In the genomic region with DNA sequence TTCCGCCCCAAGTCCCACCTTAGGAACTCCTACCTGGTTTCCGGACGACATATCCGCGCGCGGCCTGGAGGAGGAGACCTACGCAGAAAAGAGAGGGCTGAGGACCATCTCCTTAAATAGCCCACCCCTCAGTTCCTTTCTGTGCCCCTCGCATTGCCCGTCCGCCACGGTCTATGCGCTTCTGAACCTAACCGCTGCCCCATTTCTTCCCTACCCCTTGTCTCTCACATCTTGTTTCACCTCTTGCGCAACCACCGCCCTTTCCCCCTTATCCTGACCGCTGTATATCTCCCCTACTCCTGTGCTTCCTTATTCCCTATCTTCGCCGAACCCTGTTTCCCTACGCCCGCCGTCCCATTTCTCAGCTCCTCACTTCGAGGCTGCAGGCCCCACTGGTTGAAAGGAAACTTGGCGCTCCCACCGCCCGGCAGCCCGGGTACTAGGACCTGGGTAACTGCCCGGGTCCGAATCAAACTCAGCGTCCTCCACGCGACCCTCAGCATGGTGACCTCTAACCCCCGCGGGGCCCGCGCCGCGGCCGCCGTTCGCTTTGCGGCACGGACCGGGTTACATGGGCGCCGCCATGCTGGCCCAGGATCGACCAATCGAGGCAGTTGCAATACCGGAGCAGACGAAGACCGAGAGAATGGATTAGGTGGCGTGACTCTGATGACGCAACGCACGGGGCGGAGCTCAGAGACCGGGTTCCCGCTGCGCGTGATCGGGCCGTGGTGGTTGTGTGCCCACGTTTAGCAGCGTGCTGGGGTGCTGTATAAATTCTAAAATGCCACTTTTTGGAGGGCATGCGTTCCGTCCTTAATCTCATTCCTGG, we compare ENCODE assay signal across 1 cellular context.
A peak's percentile ranks its signal among the peaks of the same experiment; 100 is the strongest.
TF ChIP-seq lines count a peak whose summit lies in the region.

TSS of gene MRPS15 (minus strand) at position 612 of the 832 bp plus-strand sequence. CDS start at position 503, 109 bp downstream.

TF ChIP-seq in HepG2, 621 proteins besides CTCF, POLR2A, EP300 and RAD21 (continued from another document and continues in another):
- peak; percentile 51; the same call in 1 of the 2 replicates for TF ChIP-seq AHDC1 (CRISPR knock-in tag; IDR thresholded peaks at IDR 0.05; ENCODE audit: borderline replicate concordance)
- TF ChIP-seq ZBTB21 (CRISPR knock-in tag; IDR thresholded peaks at IDR 0.05): peak; percentile 54; the same call in 1 of the 2 replicates
- peak; percentile 37; the same call in 1 of the 2 replicates for TF ChIP-seq TMF1 (CRISPR knock-in tag; IDR thresholded peaks at IDR 0.05; ENCODE audit: low read depth)
- peak; percentile 100 for TF ChIP-seq ASH2L (IDR thresholded peaks at IDR 0.05; ENCODE audit: insufficient read length, low read depth, low read length)
- TF ChIP-seq ARID5B (CRISPR knock-in tag; IDR thresholded peaks at IDR 0.05): peak; percentile 84
- peak; percentile 81 for TF ChIP-seq PPARG (CRISPR knock-in tag; conservative IDR thresholded peaks at IDR 0.05)
- peak; percentile 80 for TF ChIP-seq ZKSCAN8 (CRISPR knock-in tag; IDR thresholded peaks at IDR 0.05; ENCODE audit: borderline replicate concordance)
- peak; percentile 98 for TF ChIP-seq BHLHE40 (IDR thresholded peaks at IDR 0.05; ENCODE audit: low read length)
- TF ChIP-seq NR3C1 (CRISPR knock-in tag; IDR thresholded peaks at IDR 0.05): no peak
- TF ChIP-seq, protein P1, sequence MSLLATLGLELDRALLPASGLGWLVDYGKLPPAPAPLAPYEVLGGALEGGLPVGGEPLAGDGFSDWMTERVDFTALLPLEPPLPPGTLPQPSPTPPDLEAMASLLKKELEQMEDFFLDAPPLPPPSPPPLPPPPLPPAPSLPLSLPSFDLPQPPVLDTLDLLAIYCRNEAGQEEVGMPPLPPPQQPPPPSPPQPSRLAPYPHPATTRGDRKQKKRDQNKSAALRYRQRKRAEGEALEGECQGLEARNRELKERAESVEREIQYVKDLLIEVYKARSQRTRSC (CRISPR knock-in tag; IDR thresholded peaks at IDR 0.05; ENCODE audit: low read depth): no peak
- TF ChIP-seq NFKB2 (CRISPR knock-in tag; IDR thresholded peaks at IDR 0.05; ENCODE audit: borderline replicate concordance): peak; percentile 86; the same call in 1 of the 2 replicates
- TF ChIP-seq ZNF10 (CRISPR knock-in tag; IDR thresholded peaks at IDR 0.05; ENCODE audit: borderline replicate concordance, low read depth): no peak
- no peak for TF ChIP-seq KLF12 (CRISPR knock-in tag; IDR thresholded peaks at IDR 0.05; ENCODE audit: borderline replicate concordance)
- TF ChIP-seq, protein P2, sequence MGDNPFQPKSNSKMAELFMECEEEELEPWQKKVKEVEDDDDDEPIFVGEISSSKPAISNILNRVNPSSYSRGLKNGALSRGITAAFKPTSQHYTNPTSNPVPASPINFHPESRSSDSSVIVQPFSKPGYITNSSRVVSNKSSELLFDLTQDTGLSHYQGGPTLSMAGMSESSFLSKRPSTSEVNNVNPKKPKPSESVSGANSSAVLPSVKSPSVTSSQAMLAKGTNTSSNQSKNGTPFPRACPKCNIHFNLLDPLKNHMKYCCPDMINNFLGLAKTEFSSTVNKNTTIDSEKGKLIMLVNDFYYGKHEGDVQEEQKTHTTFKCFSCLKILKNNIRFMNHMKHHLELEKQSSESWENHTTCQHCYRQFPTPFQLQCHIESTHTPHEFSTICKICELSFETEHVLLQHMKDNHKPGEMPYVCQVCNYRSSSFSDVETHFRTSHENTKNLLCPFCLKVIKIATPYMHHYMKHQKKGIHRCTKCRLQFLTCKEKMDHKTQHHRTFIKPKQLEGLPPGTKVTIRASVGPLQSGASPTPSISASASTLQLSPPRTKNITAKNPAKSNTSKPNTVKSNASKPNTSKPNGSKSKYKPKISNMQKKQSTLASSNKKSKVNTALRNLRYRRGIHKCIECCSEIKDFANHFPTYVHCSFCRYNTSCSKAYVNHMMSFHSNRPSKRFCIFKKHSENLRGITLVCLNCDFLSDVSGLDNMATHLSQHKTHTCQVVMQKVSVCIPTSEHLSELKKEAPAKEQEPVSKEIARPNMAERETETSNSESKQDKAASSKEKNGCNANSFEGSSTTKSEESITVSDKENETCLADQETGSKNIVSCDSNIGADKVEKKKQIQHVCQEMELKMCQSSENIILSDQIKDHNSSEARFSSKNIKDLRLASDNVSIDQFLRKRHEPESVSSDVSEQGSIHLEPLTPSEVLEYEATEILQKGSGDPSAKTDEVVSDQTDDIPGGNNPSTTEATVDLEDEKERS (CRISPR knock-in tag; IDR thresholded peaks at IDR 0.05): peak; percentile 70
- TF ChIP-seq ZNF143 (CRISPR knock-in tag; IDR thresholded peaks at IDR 0.05): peak; percentile 68
- no peak for TF ChIP-seq NFE2 (CRISPR knock-in tag; IDR thresholded peaks at IDR 0.05)
- TF ChIP-seq ZNF362 (CRISPR knock-in tag; IDR thresholded peaks at IDR 0.05; ENCODE audit: borderline replicate concordance): no peak
- no peak for TF ChIP-seq ZNF691 (CRISPR knock-in tag; IDR thresholded peaks at IDR 0.05; ENCODE audit: borderline replicate concordance, low read depth)
- TF ChIP-seq, protein P3, sequence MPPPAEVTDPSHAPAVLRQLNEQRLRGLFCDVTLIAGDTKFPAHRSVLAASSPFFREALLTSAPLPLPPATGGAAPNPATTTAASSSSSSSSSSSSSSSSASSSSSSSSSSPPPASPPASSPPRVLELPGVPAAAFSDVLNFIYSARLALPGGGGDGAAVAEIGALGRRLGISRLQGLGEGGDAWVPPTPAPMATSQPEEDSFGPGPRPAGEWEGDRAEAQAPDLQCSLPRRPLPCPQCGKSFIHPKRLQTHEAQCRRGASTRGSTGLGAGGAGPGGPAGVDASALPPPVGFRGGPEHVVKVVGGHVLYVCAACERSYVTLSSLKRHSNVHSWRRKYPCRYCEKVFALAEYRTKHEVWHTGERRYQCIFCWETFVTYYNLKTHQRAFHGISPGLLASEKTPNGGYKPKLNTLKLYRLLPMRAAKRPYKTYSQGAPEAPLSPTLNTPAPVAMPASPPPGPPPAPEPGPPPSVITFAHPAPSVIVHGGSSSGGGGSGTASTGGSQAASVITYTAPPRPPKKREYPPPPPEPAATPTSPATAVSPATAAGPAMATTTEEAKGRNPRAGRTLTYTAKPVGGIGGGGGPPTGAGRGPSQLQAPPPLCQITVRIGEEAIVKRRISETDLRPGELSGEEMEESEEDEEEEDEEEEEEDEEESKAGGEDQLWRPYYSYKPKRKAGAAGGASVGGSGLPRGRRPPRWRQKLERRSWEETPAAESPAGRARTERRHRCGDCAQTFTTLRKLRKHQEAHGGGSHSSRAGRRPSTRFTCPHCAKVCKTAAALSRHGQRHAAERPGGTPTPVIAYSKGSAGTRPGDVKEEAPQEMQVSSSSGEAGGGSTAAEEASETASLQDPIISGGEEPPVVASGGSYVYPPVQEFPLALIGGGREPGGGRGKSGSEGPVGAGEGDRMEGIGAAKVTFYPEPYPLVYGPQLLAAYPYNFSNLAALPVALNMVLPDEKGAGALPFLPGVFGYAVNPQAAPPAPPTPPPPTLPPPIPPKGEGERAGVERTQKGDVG (CRISPR knock-in tag; IDR thresholded peaks at IDR 0.05; ENCODE audit: borderline replicate concordance): peak; percentile 73; the same call in 1 of the 2 replicates
- TF ChIP-seq PHF21A (CRISPR knock-in tag; IDR thresholded peaks at IDR 0.05): peak; percentile 50; the same call in 1 of the 2 replicates
- peak; percentile 42; the same call in 1 of the 2 replicates for TF ChIP-seq ZKSCAN1 (IDR thresholded peaks at IDR 0.05; ENCODE audit: low read length)
- TF ChIP-seq, protein P4, sequence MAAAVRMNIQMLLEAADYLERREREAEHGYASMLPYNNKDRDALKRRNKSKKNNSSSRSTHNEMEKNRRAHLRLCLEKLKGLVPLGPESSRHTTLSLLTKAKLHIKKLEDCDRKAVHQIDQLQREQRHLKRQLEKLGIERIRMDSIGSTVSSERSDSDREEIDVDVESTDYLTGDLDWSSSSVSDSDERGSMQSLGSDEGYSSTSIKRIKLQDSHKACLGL (CRISPR knock-in tag; IDR thresholded peaks at IDR 0.05): peak; percentile 88; the same call in 1 of the 2 replicates
- TF ChIP-seq ZMAT5 (CRISPR knock-in tag; IDR thresholded peaks at IDR 0.05; ENCODE audit: borderline replicate concordance, low read depth): no peak
- TF ChIP-seq, protein P5, sequence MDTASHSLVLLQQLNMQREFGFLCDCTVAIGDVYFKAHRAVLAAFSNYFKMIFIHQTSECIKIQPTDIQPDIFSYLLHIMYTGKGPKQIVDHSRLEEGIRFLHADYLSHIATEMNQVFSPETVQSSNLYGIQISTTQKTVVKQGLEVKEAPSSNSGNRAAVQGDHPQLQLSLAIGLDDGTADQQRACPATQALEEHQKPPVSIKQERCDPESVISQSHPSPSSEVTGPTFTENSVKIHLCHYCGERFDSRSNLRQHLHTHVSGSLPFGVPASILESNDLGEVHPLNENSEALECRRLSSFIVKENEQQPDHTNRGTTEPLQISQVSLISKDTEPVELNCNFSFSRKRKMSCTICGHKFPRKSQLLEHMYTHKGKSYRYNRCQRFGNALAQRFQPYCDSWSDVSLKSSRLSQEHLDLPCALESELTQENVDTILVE (CRISPR knock-in tag; IDR thresholded peaks at IDR 0.05): peak; percentile 99
- TF ChIP-seq AKAP8 (CRISPR knock-in tag; IDR thresholded peaks at IDR 0.05): peak; percentile 90
- peak; percentile 94 for TF ChIP-seq ZSCAN31 (CRISPR knock-in tag; IDR thresholded peaks at IDR 0.05; ENCODE audit: low read depth)
- TF ChIP-seq ZZZ3 (CRISPR knock-in tag; IDR thresholded peaks at IDR 0.05; ENCODE audit: borderline replicate concordance): 0 out of 2 replicates have a peak, but pooled peaks have one; percentile 35
- 0 out of 2 replicates have a peak, but pooled peaks have one; percentile 53 for TF ChIP-seq ZNF841 (CRISPR knock-in tag; IDR thresholded peaks at IDR 0.05; ENCODE audit: borderline replicate concordance)
